15 cellular contexts compared by ENCODE assay signal in the genomic region with DNA sequence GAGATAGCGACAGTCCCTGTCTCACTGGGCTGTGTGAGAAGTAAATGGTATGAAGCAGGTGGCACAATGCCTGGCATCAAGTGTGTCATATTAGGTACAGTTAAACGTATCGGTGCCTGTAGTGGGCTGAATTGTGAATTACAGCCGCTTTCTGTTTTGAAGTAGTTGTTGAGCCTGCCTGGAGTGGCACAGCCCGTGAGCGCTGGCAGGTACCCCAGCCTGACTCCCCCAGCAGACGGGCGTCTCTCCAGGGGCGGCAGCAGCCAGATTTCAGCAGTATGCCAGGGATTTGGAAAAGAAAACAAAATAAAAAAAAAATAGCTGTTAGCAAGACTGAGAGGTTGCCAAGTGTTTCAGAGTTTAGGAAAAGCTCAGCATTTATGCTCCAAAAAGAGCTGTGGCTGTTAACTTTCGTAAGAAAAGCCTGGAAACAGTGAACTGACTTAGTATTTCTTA.
DNase-seq lines count a peak whose midpoint lies in the region; ATAC-seq, FAIRE-seq and TF ChIP-seq lines count a peak whose summit lies in the region.
"Had no signal": no experiment of that assay in that cellular context is flagged by ENCODE, and none has a peak within 500 bp of the region (broad histone marks: within the 10 kb centered on the region; RNA-seq: fewer than 3 reads in every experiment).

No MANE protein-coding gene starts in this region.

- TF ChIP-seq CTCF in D721Med (IDR thresholded peaks at IDR 0.05; ENCODE audit: insufficient read depth, missing control alignments): no peak

- DNase-seq in NCI-H1694 (lab: John Stamatoyannopoulos, UW): peak; percentile 38
- DNase-seq in anterior cingulate cortex (lab: John Stamatoyannopoulos, UW): peak in 52 of 58 donors; percentile 9 to 85 (median 58)
- DNase-seq in hippocampal formation (lab: John Stamatoyannopoulos, UW): peak; percentile 60 to 64
- DNase-seq in stromal cell of bone marrow (ENCODE audit: low read depth): peak; percentile 52
- no peak for DNase-seq in effector CD8-positive, alpha-beta T cell (lab: John Stamatoyannopoulos, UW)
- no peak for DNase-seq in NCI-H526 (lab: John Stamatoyannopoulos, UW)
- DNase-seq in D721Med (ENCODE audit: insufficient read length, low spot score): no peak
- DNase-seq: activated CD4-positive, alpha-beta T cell treated with anti-CD3 and anti-CD28 coated beads for 1 hour; activated T-cell treated with anti-CD3 and anti-CD28 coated beads, Interleukin-2, amount 50 U/mL, for 72 hours; stimulated activated CD4-positive, alpha-beta T cell treated with anti-CD3 and anti-CD28 coated beads, Interleukin-4, amount 100 ng/mL, for 24 hours; stimulated activated naive CD4-positive, alpha-beta T cell treated with Interleukin-2 at 50 U/mL for 16 hours had no signal

- no peak for FAIRE-seq in D721Med (lab: Jason Lieb, UNC)
- FAIRE-seq: astrocyte, endothelial cell of umbilical vein had no signal

- ATAC-seq in HG02885 (IDR thresholded peaks at IDR 0.05; ENCODE audit: poor library complexity, unreplicated experiment): no peak
- ATAC-seq: activated T-cell treated with anti-CD3 and anti-CD28 coated beads, Interleukin-2, amount 50 U/mL, for 72 hours; CD8-positive, alpha-beta T cell had no signal

Comparison
In these comparisons a context has a peak if more than half of its experiments do, and no peak if none do; other contexts are left out.
1. DNase-seq: peak in NCI-H1694 (single experiment), anterior cingulate cortex (52 of 58), hippocampal formation (2 of 2) and stromal cell of bone marrow (single experiment); none in effector CD8-positive, alpha-beta T cell (single experiment), NCI-H526 (0 of 2) and D721Med (single experiment).